In the genomic region with DNA sequence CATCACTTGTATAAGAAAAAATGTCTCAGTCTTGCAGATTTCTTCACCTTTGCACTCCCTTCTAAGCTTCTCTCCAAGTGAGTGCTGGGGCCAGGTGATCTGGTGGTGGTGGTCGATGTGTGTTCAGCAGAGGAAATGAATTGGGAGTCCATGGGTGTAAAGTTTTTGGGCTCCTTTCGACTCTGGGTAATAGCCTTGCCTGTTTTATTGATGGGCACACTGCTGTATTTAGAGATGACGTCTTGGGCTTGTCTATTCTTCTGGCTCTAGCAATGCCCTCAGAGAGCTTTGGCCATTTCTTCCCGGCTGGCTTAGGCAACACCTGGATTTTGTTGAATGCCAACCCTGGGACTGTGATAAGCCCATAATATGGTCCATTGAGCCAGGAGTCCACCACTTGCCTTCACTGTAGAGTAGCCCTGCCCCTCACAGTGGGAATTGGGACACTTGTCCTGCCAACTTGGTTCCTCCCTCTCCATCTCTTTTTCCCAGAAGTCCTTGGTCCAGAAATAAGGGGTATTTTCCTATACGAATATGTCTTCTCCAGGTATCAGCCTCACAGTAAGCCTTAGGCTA, we compare ENCODE assay signal across 10 cellular contexts. TPM values are rescaled to one million over a fixed set of nuclear protein-coding genes. Genes with fewer than 3 reads are reported as not detected.
"Had no signal": no experiment of that assay in that cellular context is flagged by ENCODE, and none has a peak within 500 bp of the region (broad histone marks: within the 10 kb centered on the region; RNA-seq: fewer than 3 reads in every experiment).

No MANE protein-coding gene starts in this region.

- H3K4me1 Mint-ChIP-seq: IgD-negative memory B cell had no signal

- DNase-seq: KBM-7, KG1 had no signal

- H3K27ac Mint-ChIP-seq: IgD-negative memory B cell had no signal

- H3K4me2 ChIP-seq: KMS-11 had no signal

- H3K4me3 Mint-ChIP-seq: IgD-negative memory B cell had no signal

- H3K4me3 ChIP-seq: K562 had no signal

- ATAC-seq: HepG2, K562 had no signal

- H3K27me3 Mint-ChIP-seq: IgD-negative memory B cell had no signal

- H3K9me3 Mint-ChIP-seq: IgD-negative memory B cell had no signal

- H3K9ac ChIP-seq: KMS-11 had no signal

- H3K27ac ChIP-seq: HL-60, KMS-11 had no signal

- FAIRE-seq: HepG2, HTR-8/SVneo, K562 had no signal

RNA-seq across cellular contexts. Expression of gene PNLIP, which starts 11.7 kb away (rescaled TPM):
- total RNA-seq: HepG2, HT-29, HT1080 had no signal
- polyA plus RNA-seq: HepG2, IgD-negative memory B cell, K562 had no signal

RNA-seq across cellular contexts. Expression of gene PNLIPRP1, which starts 33.4 kb away (rescaled TPM):
- total RNA-seq: HepG2, HT-29, HT1080 had no signal
- polyA plus RNA-seq: HepG2, IgD-negative memory B cell, K562 had no signal
